8 cellular contexts compared by ENCODE assay signal in genomic region chr2:130864830-130865229, GRCh38. TPM values are rescaled to one million over a fixed set of nuclear protein-coding genes. Genes with fewer than 3 reads are reported as not detected.
DNase-seq lines count a peak whose midpoint lies in the region; ATAC-seq and TF ChIP-seq lines count a peak whose summit lies in the region.

No MANE protein-coding gene starts in this region.

- intact Hi-C loops in PC-9 (cut with micrococcal nuclease; ENCODE audit: unreplicated experiment) (no loop called here), psoas muscle (cut with DNase I) (no loop called here)

- H3F3A ChIP-seq in PC-9 (ENCODE audit: insufficient read depth, low read depth), result peaks cover 13% of the 10 kb centered on the region; the same call in 1 of the 2 replicates

- no peak overlapping the region for H3K4me3 Mint-ChIP-seq in chondrocyte (ENCODE audit: unreplicated experiment)

- H3K79me2 ChIP-seq in ACC112 (ENCODE audit: control insufficient read depth, insufficient read depth, low read length, unreplicated experiment) (no peaks in the 10 kb centered on the region), PC-9 (ENCODE audit: low read depth) (no peaks in the 10 kb centered on the region)

- H3K4me3 ChIP-seq in ACC112 (ENCODE audit: low read depth, low read length) (no peak overlapping the region), PC-9 (no peak overlapping the region), gastroesophageal sphincter (no peak overlapping the region), psoas muscle (no peak overlapping the region)

- H3K9me3 ChIP-seq in PC-9 (ENCODE audit: insufficient read depth, low read depth) (no peaks in the 10 kb centered on the region), gastroesophageal sphincter (no peaks in the 10 kb centered on the region), psoas muscle (no peaks in the 10 kb centered on the region)

- peak; percentile 53 to 89 for DNase-seq in PC-9
- DNase-seq in iPS-NIHi7 (ENCODE audit: extremely low spot score), result no peak
- DNase-seq in psoas muscle, result no peak
- no peak for DNase-seq in chondrocyte (ENCODE audit: low spot score)
- DNase-seq in GM19238 (ENCODE audit: insufficient read length, low spot score), result no peak

- H3K4me1 ChIP-seq in ACC112 (ENCODE audit: control insufficient read depth, insufficient read depth, low read length, unreplicated experiment) (peaks cover 5% of the 10 kb centered on the region), PC-9 (replicated peaks; ENCODE audit: insufficient read depth) (peaks cover 14% of the 10 kb centered on the region), gastroesophageal sphincter (no peaks in the 10 kb centered on the region), psoas muscle (no peaks in the 10 kb centered on the region)

- 7 to 18% methylated on average over 3 to 5 of the region's 5 CpGs for WGBS in gastroesophageal sphincter (ENCODE audit: low coverage in 1 of 2), 2 donors
- 21 to 37% (median 28%) methylated on average over 5 of the region's 5 CpGs for WGBS in psoas muscle, 3 donors

- H3K27ac ChIP-seq in ACC112 (ENCODE audit: low read depth, low read length) (0 out of 2 replicates have a peak overlapping the region, but pooled peaks have one; percentile 10), PC-9 (peak overlapping the region; percentile 51), gastroesophageal sphincter (peak overlapping the region; percentile 17 to 76 (median 62)), psoas muscle (no peak overlapping the region)

- no peaks in the 10 kb centered on the region for H3K9me3 Mint-ChIP-seq in chondrocyte (ENCODE audit: low read depth)

- no peaks in the 10 kb centered on the region for H3K4me1 Mint-ChIP-seq in chondrocyte (ENCODE audit: low read depth)

- H3K36me3 ChIP-seq in ACC112 (ENCODE audit: insufficient read depth, low read length), result no peaks in the 10 kb centered on the region
- no peaks in the 10 kb centered on the region for H3K36me3 ChIP-seq in PC-9 (ENCODE audit: low read depth)
- H3K36me3 ChIP-seq in gastroesophageal sphincter, result no peaks in the 10 kb centered on the region
- H3K36me3 ChIP-seq in psoas muscle (ENCODE audit: insufficient read depth in 1 of 2, low read depth in 1 of 2), result no peaks in the 10 kb centered on the region

- peaks cover 13% of the 10 kb centered on the region for H3K27me3 Mint-ChIP-seq in chondrocyte (ENCODE audit: low read depth)

- TF ChIP-seq POLR2A in gastroesophageal sphincter (IDR thresholded peaks at IDR 0.05), result no peak

- H3K36me3 Mint-ChIP-seq in chondrocyte (ENCODE audit: low read depth), result no peaks in the 10 kb centered on the region

- H3K27me3 ChIP-seq in ACC112 (ENCODE audit: insufficient read depth, low read length) (peaks cover 11% of the 10 kb centered on the region), PC-9 (ENCODE audit: insufficient read depth, low read depth) (no peaks in the 10 kb centered on the region), gastroesophageal sphincter (peaks cover 3% of the 10 kb centered on the region), psoas muscle (ENCODE audit: insufficient read depth in 3 of 3, low read length in 2 of 3) (no peaks in the 10 kb centered on the region)

- ATAC-seq in gastroesophageal sphincter (peak; percentile 90), psoas muscle (no peak)

- CTCF ChIA-PET in PC-9 (lab: Charles Lee), result no interaction called here

- POLR2A ChIA-PET in PC-9 (lab: Charles Lee; ENCODE audit: unreplicated experiment), result no interaction called here

- TF ChIP-seq CTCF in PC-9 (conservative IDR thresholded peaks at IDR 0.05), result no peak
- no peak for TF ChIP-seq CTCF in gastroesophageal sphincter (IDR thresholded peaks at IDR 0.05)
- no peak for TF ChIP-seq CTCF in psoas muscle (IDR thresholded peaks at IDR 0.05)
- TF ChIP-seq CTCF in chondrocyte (IDR thresholded peaks at IDR 0.05), result no peak

- H3K9me2 ChIP-seq in PC-9 (ENCODE audit: insufficient read depth), result no peaks in the 10 kb centered on the region

- H2AFZ ChIP-seq in ACC112 (ENCODE audit: low read length, unreplicated experiment), result no peak overlapping the region
- H2AFZ ChIP-seq in PC-9, result no peak overlapping the region

- BruUV-seq in PC-9 (replicated peaks; lab: Mats Ljungman, UMichigan), result no TSS peak

- H3K27ac Mint-ChIP-seq in chondrocyte (ENCODE audit: unreplicated experiment), result no peak overlapping the region

- no peak for TF ChIP-seq EP300 in Ishikawa (IDR thresholded peaks at IDR 0.05; ENCODE audit: borderline replicate concordance)
- no peak for TF ChIP-seq EP300 in gastroesophageal sphincter (IDR thresholded peaks at IDR 0.05)

- H4K20me1 ChIP-seq in PC-9 (ENCODE audit: insufficient read depth), result no peaks in the 10 kb centered on the region

- peak overlapping the region; percentile 27; the same call in 1 of the 2 replicates for H3K4me2 ChIP-seq in PC-9

- TF ChIP-seq RAD21 in Ishikawa (IDR thresholded peaks at IDR 0.05; ENCODE audit: low read depth), result no peak

TF ChIP-seq in Ishikawa, 13 proteins besides CTCF, POLR2A, EP300 and RAD21:
- TF ChIP-seq MAX (IDR thresholded peaks at IDR 0.05) (peak; percentile 68), CEBPB (IDR thresholded peaks at IDR 0.05) (peak; percentile 7; the same call in 1 of the 2 replicates), NFIC (IDR thresholded peaks at IDR 0.05) (no peak), TCF12 (IDR thresholded peaks at IDR 0.05; ENCODE audit: low read depth) (no peak), CREB1 (IDR thresholded peaks at IDR 0.05; ENCODE audit: low read depth) (peak; percentile 44; the same call in 1 of the 2 replicates)
- TF ChIP-seq, protein P1, sequence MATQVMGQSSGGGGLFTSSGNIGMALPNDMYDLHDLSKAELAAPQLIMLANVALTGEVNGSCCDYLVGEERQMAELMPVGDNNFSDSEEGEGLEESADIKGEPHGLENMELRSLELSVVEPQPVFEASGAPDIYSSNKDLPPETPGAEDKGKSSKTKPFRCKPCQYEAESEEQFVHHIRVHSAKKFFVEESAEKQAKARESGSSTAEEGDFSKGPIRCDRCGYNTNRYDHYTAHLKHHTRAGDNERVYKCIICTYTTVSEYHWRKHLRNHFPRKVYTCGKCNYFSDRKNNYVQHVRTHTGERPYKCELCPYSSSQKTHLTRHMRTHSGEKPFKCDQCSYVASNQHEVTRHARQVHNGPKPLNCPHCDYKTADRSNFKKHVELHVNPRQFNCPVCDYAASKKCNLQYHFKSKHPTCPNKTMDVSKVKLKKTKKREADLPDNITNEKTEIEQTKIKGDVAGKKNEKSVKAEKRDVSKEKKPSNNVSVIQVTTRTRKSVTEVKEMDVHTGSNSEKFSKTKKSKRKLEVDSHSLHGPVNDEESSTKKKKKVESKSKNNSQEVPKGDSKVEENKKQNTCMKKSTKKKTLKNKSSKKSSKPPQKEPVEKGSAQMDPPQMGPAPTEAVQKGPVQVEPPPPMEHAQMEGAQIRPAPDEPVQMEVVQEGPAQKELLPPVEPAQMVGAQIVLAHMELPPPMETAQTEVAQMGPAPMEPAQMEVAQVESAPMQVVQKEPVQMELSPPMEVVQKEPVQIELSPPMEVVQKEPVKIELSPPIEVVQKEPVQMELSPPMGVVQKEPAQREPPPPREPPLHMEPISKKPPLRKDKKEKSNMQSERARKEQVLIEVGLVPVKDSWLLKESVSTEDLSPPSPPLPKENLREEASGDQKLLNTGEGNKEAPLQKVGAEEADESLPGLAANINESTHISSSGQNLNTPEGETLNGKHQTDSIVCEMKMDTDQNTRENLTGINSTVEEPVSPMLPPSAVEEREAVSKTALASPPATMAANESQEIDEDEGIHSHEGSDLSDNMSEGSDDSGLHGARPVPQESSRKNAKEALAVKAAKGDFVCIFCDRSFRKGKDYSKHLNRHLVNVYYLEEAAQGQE (IDR thresholded peaks at IDR 0.05; ENCODE audit: low read depth), result no peak

RNA-seq across cellular contexts. Expression of gene ARHGEF4, which starts 28.1 kb away (rescaled TPM):
- total RNA-seq in PC-9 (2021) (16.1 and 20.0 TPM in 2 replicates), gastroesophageal sphincter (10 to 100 TPM; 15.9 to 59.5 (median 21.8) TPM), psoas muscle (1 to 10 TPM; 2.6 to 6.9 (median 3.9) TPM), chondrocyte (6.3 to 12.3 TPM (median 10.6 TPM) in 3 replicates)
- polyA plus RNA-seq in psoas muscle, result 1 to 10 TPM in 2 of 3 donors, under 1 TPM in 1; 0.63 to 4.7 (median 3.7) TPM

Comparison
In these comparisons a context has a peak if more than half of its experiments do, and no peak if none do; other contexts are left out.
1. DNase-seq: peak in PC-9 (2 of 2); none in iPS-NIHi7 (single experiment), psoas muscle (0 of 2), chondrocyte (single experiment) and GM19238 (single experiment).